ENCODE assay signal across 17 cellular contexts in the genomic region with DNA sequence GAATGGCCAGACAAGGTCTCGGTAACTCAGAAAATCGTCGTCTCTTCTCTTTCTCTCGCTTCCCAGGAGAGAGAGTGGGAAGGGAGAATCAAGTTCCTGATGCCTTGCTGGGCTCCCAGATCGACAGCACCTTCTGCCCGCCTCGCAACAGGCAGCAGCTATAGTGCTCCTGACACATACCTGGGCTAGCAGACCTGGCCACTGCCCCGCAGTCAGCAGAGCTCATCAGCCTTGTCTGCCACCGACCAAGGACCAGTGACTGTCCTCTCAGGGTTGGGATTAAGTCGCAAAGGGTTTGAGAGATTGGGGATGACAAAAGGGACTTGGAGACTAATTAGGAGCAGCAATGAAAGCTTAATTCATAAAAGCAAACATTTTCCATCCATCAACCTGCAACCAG. TPM values are rescaled to one million over a fixed set of nuclear protein-coding genes. Genes with fewer than 3 reads are reported as not detected.
DNase-seq lines count a peak whose midpoint lies in the region; ATAC-seq and TF ChIP-seq lines count a peak whose summit lies in the region.
"Had no signal": no experiment of that assay in that cellular context is flagged by ENCODE, and none has a peak within 500 bp of the region (broad histone marks: within the 10 kb centered on the region; RNA-seq: fewer than 3 reads in every experiment).

No MANE protein-coding gene starts in this region.

- no peak overlapping the region for H2AFZ ChIP-seq in OCI-LY1 (ENCODE audit: low read length)

- no peak overlapping the region for H3K27ac ChIP-seq in OCI-LY1 (ENCODE audit: low read depth, low read length, poor library complexity, severe bottlenecking)
- H3K27ac ChIP-seq in skin epidermis, result peak overlapping the region in 14 of 21 experiments; percentile 15 to 97 (median 85)
- H3K27ac ChIP-seq in dorsolateral prefrontal cortex, result no peak overlapping the region
- H3K27ac ChIP-seq: epithelial cell of prostate, RWPE1 had no signal

- H3K27me3 Mint-ChIP-seq in activated T-cell treated with anti-CD3 and anti-CD28 coated beads, Interleukin-2, amount 50 U/mL, for 24 hours, result no peaks in the 10 kb centered on the region
- H3K27me3 Mint-ChIP-seq in dendritic cell treated with granulocyte-macrophage colony-stimulating factor and Interleukin-4, amounts not matched to agents 40 ng/mL and 50 ng/mL, for 4 days, result peaks cover 7% of the 10 kb centered on the region

- H3K4me1 ChIP-seq in OCI-LY1 (ENCODE audit: insufficient read depth, low read length, severe bottlenecking), result peaks cover 64% of the 10 kb centered on the region

- no peak for TF ChIP-seq CTCF in OCI-LY1 (IDR thresholded peaks at IDR 0.05; ENCODE audit: low read length)
- TF ChIP-seq CTCF in dorsolateral prefrontal cortex (IDR thresholded peaks at IDR 0.05 in 54 of 56, conservative IDR thresholded peaks at IDR 0.05 in 2 of 56; ENCODE audit: low read depth in 1 of 56, partially characterized antibody in 56 of 56), result no peak

- intact Hi-C loops in dendritic cell treated with granulocyte-macrophage colony-stimulating factor and Interleukin-4, amounts not matched to agents 40 ng/mL and 50 ng/mL, for 4 days (cut with micrococcal nuclease), result loop anchor here (2.0 kb wide), 1 partner anchor 77 kb away; no protein-coding TSS in a partner anchor
- intact Hi-C loops in dorsolateral prefrontal cortex (cut with DNase I), result no loop called here

- H3K9ac ChIP-seq in OCI-LY1 (ENCODE audit: low read length), result no peak overlapping the region

- peak overlapping the region; percentile 62; the same call in 1 of the 2 replicates for H3K4me2 ChIP-seq in OCI-LY1 (ENCODE audit: low read length)

- no peaks in the 10 kb centered on the region for H3K36me3 ChIP-seq in OCI-LY1 (ENCODE audit: insufficient read depth, low read length)

- no peak for DNase-seq in activated T-cell treated with anti-CD3 and anti-CD28 coated beads, Interleukin-2, amount 50 U/mL, for 24 hours
- no peak for DNase-seq in activated T-cell treated with anti-CD3 and anti-CD28 coated beads, Interleukin-2, amount 50 U/mL, for 1 hour
- no peak for DNase-seq in dorsolateral prefrontal cortex
- DNase-seq in NCI-H146 (lab: John Stamatoyannopoulos, UW), result no peak
- DNase-seq: caudate nucleus, DMS 273 treated with DMSO at 0.1 percent for 48 hours, hypothalamus, NCI-H1417 treated with DMSO at 0.1 percent for 48 hours, NCI-H524, posterior cingulate gyrus had no signal

- H3K9me3 ChIP-seq in OCI-LY1 (ENCODE audit: low read length), result no peaks in the 10 kb centered on the region

- no peaks in the 10 kb centered on the region for H3K9me3 Mint-ChIP-seq in activated T-cell treated with anti-CD3 and anti-CD28 coated beads, Interleukin-2, amount 50 U/mL, for 24 hours
- H3K9me3 Mint-ChIP-seq in dendritic cell treated with granulocyte-macrophage colony-stimulating factor and Interleukin-4, amounts not matched to agents 40 ng/mL and 50 ng/mL, for 4 days, result no peaks in the 10 kb centered on the region

- no peaks in the 10 kb centered on the region for H3F3A ChIP-seq in OCI-LY1 (ENCODE audit: insufficient read depth, low read length)

- no peak for ATAC-seq in GM21515 (IDR thresholded peaks at IDR 0.05; ENCODE audit: unreplicated experiment)

- no peaks in the 10 kb centered on the region for H4K20me1 ChIP-seq in OCI-LY1 (ENCODE audit: insufficient read depth, low read length)

- H3K36me3 Mint-ChIP-seq in activated T-cell treated with anti-CD3 and anti-CD28 coated beads, Interleukin-2, amount 50 U/mL, for 24 hours (ENCODE audit: low read depth), result peaks cover 89% of the 10 kb centered on the region
- H3K36me3 Mint-ChIP-seq in dendritic cell treated with granulocyte-macrophage colony-stimulating factor and Interleukin-4, amounts not matched to agents 40 ng/mL and 50 ng/mL, for 4 days (ENCODE audit: low read depth), result peaks cover 70% of the 10 kb centered on the region

- H3K4me3 ChIP-seq in OCI-LY1 (ENCODE audit: low read depth, low read length, poor library complexity, severe bottlenecking), result no peak overlapping the region
- H3K4me3 ChIP-seq in skin epidermis, result peak overlapping the region in 2 of 7 experiments; percentile 44 to 56
- no peak overlapping the region for H3K4me3 ChIP-seq in dorsolateral prefrontal cortex
- H3K4me3 ChIP-seq: lung had no signal

- H3K4me1 Mint-ChIP-seq in activated T-cell treated with anti-CD3 and anti-CD28 coated beads, Interleukin-2, amount 50 U/mL, for 24 hours (ENCODE audit: low read depth), result peaks cover 73% of the 10 kb centered on the region
- peaks cover 68% of the 10 kb centered on the region for H3K4me1 Mint-ChIP-seq in dendritic cell treated with granulocyte-macrophage colony-stimulating factor and Interleukin-4, amounts not matched to agents 40 ng/mL and 50 ng/mL, for 4 days (ENCODE audit: low read depth)

- no peaks in the 10 kb centered on the region for H3K27me3 ChIP-seq in OCI-LY1 (ENCODE audit: insufficient read depth, low read length)
- H3K27me3 ChIP-seq in dorsolateral prefrontal cortex, result peaks cover 8 to 67% (median 57%) of the 10 kb centered on the region in 45 donors

- peak overlapping the region; percentile 96 for H3K27ac Mint-ChIP-seq in activated T-cell treated with anti-CD3 and anti-CD28 coated beads, Interleukin-2, amount 50 U/mL, for 24 hours
- peak overlapping the region; percentile 93 for H3K27ac Mint-ChIP-seq in dendritic cell treated with granulocyte-macrophage colony-stimulating factor and Interleukin-4, amounts not matched to agents 40 ng/mL and 50 ng/mL, for 4 days

- H3K79me2 ChIP-seq in OCI-LY1 (ENCODE audit: insufficient read depth, low read length), result no peaks in the 10 kb centered on the region

- H3K9me2 ChIP-seq in OCI-LY1 (ENCODE audit: low read depth, low read length), result no peaks in the 10 kb centered on the region

- H3K4me3 Mint-ChIP-seq in activated T-cell treated with anti-CD3 and anti-CD28 coated beads, Interleukin-2, amount 50 U/mL, for 24 hours, result peak overlapping the region; percentile 98
- H3K4me3 Mint-ChIP-seq in dendritic cell treated with granulocyte-macrophage colony-stimulating factor and Interleukin-4, amounts not matched to agents 40 ng/mL and 50 ng/mL, for 4 days, result peak overlapping the region; percentile 9

RNA-seq across cellular contexts. Expression of a gene that starts 4.1 kb away (rescaled TPM):
- 1 to 10 TPM in 55 of 120 experiments, under 1 TPM in 65; 0.29 to 3.9 (median 0.96) TPM for total RNA-seq in dorsolateral prefrontal cortex

Comparison
In these comparisons a context has a peak if more than half of its experiments do, and no peak if none do; other contexts are left out.
1. H3K27ac ChIP-seq: peak in skin epidermis (14 of 21); none in OCI-LY1 (single experiment) and dorsolateral prefrontal cortex (0 of 59).